ENCODE assay signal across 21 cellular contexts in genomic region chr10:110215286-110215685, GRCh38. TPM values are rescaled to one million over a fixed set of nuclear protein-coding genes. Genes with fewer than 3 reads are reported as not detected.
A peak's percentile ranks its signal among the peaks of the same experiment; 100 is the strongest.
DNase-seq lines count a peak whose midpoint lies in the region; ATAC-seq and TF ChIP-seq lines count a peak whose summit lies in the region.
"Had no signal": no experiment of that assay in that cellular context is flagged by ENCODE, and none has a peak within 500 bp of the region (broad histone marks: within the 10 kb centered on the region; RNA-seq: fewer than 3 reads in every experiment).

No MANE protein-coding gene starts in this region.

- DNase-seq in esophagus squamous epithelium (lab: John Stamatoyannopoulos, UW): no peak
- no peak for DNase-seq in stomach
- no peak for DNase-seq in PC-3
- DNase-seq in H7: no peak
- no peak for DNase-seq in HAP-1 (ENCODE audit: low spot score in 2 of 2)
- DNase-seq: activated CD8-positive, alpha-beta memory T cell treated with anti-CD3 and anti-CD28 coated beads for 24 hours; activated naive CD4-positive, alpha-beta T cell treated with Interleukin-2 at 50 U/mL for 16 hours; activated T-cell treated with anti-CD3 and anti-CD28 coated beads, Interleukin-2, amount 50 U/mL, for 24 hours; amniotic stem cell; foreskin fibroblast; H9; Karpas-422; NCI-H187 treated with DMSO at 0.1 percent for 48 hours; NCI-H2227 treated with DMSO at 0.1 percent for 48 hours; SK-N-SH had no signal

- H2AFZ ChIP-seq in OCI-LY1 (ENCODE audit: low read length) (no peak overlapping the region), PC-3 (ENCODE audit: low read length) (no peak overlapping the region)

- ATAC-seq in PC-3: no peak
- ATAC-seq: activated CD4-positive, CD25-positive, alpha-beta regulatory T cell treated with anti-CD3 and anti-CD28 coated beads, Interleukin-2, amount 50 U/mL, for 24 hours; stimulated activated memory B cell treated with anti-CD40 and anti-IgM and Interleukin-4, amounts not matched to agents 10 μg/mL and 1 μg/mL and 100 μg/mL, for 72 hours had no signal

- H3K27ac ChIP-seq in DOHH2 (ENCODE audit: low read depth, low read length): no peak overlapping the region
- H3K27ac ChIP-seq in OCI-LY1 (ENCODE audit: low read depth, low read length, poor library complexity, severe bottlenecking): peak overlapping the region; percentile 31
- peak overlapping the region; percentile 23 to 95 (median 62) for H3K27ac ChIP-seq in esophagus squamous epithelium
- H3K27ac ChIP-seq in stomach: peak overlapping the region; percentile 36 to 97 (median 69)
- no peak overlapping the region for H3K27ac ChIP-seq in PC-3 (ENCODE audit: low read length)

- CTCF ChIA-PET in PC-3 (lab: Charles Lee): no interaction called here

- TF ChIP-seq CTCF in DOHH2 (IDR thresholded peaks at IDR 0.05; ENCODE audit: low read depth, low read length, poor library complexity, severe bottlenecking) (no peak), OCI-LY1 (IDR thresholded peaks at IDR 0.05; ENCODE audit: low read length) (no peak), esophagus squamous epithelium (IDR thresholded peaks at IDR 0.05) (no peak), stomach (IDR thresholded peaks at IDR 0.05) (no peak), PC-3 (conservative IDR thresholded peaks at IDR 0.05; ENCODE audit: low read depth, low read length) (no peak)

- intact Hi-C loops in esophagus squamous epithelium (cut with DNase I): no loop called here
- intact Hi-C loops in stomach (cut with DNase I; ENCODE audit: low total_unique reads): no loop called here
- intact Hi-C loops in PC-3 (cut with micrococcal nuclease): no loop called here

- H3K9ac ChIP-seq in OCI-LY1 (ENCODE audit: low read length) (no peak overlapping the region), PC-3 (ENCODE audit: low read length) (no peak overlapping the region)
- H3K9ac ChIP-seq: SK-N-SH had no signal

- POLR2A ChIA-PET in PC-3 (lab: Charles Lee; ENCODE audit: unreplicated experiment): no interaction called here

- in situ Hi-C loops in HAP-1 (cut with MboI; ENCODE audit: low sequenced_read_pairs): no loop called here

- H3K27me3 ChIP-seq in DOHH2 (ENCODE audit: control insufficient read depth, low read length) (no peaks in the 10 kb centered on the region), OCI-LY1 (ENCODE audit: insufficient read depth, low read length) (no peaks in the 10 kb centered on the region), esophagus squamous epithelium (no peaks in the 10 kb centered on the region), stomach (no peaks in the 10 kb centered on the region), PC-3 (ENCODE audit: low read length) (no peaks in the 10 kb centered on the region), H7 (ENCODE audit: control insufficient read depth, insufficient read depth, low read length) (peaks cover 30% of the 10 kb centered on the region), HAP-1 (ENCODE audit: low read depth) (no peaks in the 10 kb centered on the region)

- BruUV-seq in PC-3 (replicated peaks; lab: Mats Ljungman, UMichigan): no TSS peak

- 79 to 100% methylated on average over 1 to 2 of the region's 3 CpGs for WGBS in esophagus squamous epithelium, 2 donors
- WGBS in stomach, 5 donors: 79 to 93% (median 90%) methylated on average over 3 of the region's 3 CpGs

- H3K4me3 ChIP-seq in DOHH2 (ENCODE audit: low read length) (no peak overlapping the region), OCI-LY1 (ENCODE audit: low read depth, low read length, poor library complexity, severe bottlenecking) (no peak overlapping the region), esophagus squamous epithelium (no peak overlapping the region), stomach (no peak overlapping the region), PC-3 (ENCODE audit: low read length) (no peak overlapping the region), H7 (ENCODE audit: insufficient read depth, low read depth, low read length) (no peak overlapping the region), HAP-1 (no peak overlapping the region)
- H3K4me3 ChIP-seq: skin epidermis, thoracic aorta had no signal

- H3K4me1 ChIP-seq in DOHH2 (ENCODE audit: control insufficient read depth, low read length) (peaks cover 55% of the 10 kb centered on the region), OCI-LY1 (ENCODE audit: insufficient read depth, low read length, severe bottlenecking) (peaks cover 75% of the 10 kb centered on the region), esophagus squamous epithelium (peaks cover 24 to 88% (median 34%) of the 10 kb centered on the region in 3 donors), stomach (peaks cover 45 to 76% (median 61%) of the 10 kb centered on the region in 4 donors), PC-3 (ENCODE audit: insufficient read depth, low read length) (no peaks in the 10 kb centered on the region), HAP-1 (peaks cover 3% of the 10 kb centered on the region; the same call in 1 of the 2 replicates)

- no peak for TF ChIP-seq EP300 in stomach (IDR thresholded peaks at IDR 0.05)

- no peaks in the 10 kb centered on the region for H3K36me3 ChIP-seq in DOHH2 (ENCODE audit: control insufficient read depth, low read length)
- H3K36me3 ChIP-seq in OCI-LY1 (ENCODE audit: insufficient read depth, low read length): no peaks in the 10 kb centered on the region
- no peaks in the 10 kb centered on the region for H3K36me3 ChIP-seq in esophagus squamous epithelium
- no peaks in the 10 kb centered on the region for H3K36me3 ChIP-seq in stomach
- H3K36me3 ChIP-seq in PC-3 (ENCODE audit: low read depth, low read length): no peaks in the 10 kb centered on the region
- no peaks in the 10 kb centered on the region for H3K36me3 ChIP-seq in H7 (replicated peaks; ENCODE audit: control insufficient read depth, insufficient read depth, low read length)
- no peaks in the 10 kb centered on the region for H3K36me3 ChIP-seq in HAP-1 (replicated peaks)
- H3K36me3 ChIP-seq: thoracic aorta had no signal

- H3K4me2 ChIP-seq in DOHH2 (ENCODE audit: low read length) (peak overlapping the region; percentile 65; the same call in 1 of the 2 replicates), OCI-LY1 (ENCODE audit: low read length) (peak overlapping the region; percentile 25; the same call in 1 of the 2 replicates), PC-3 (ENCODE audit: low read length) (no peak overlapping the region)
- H3K4me2 ChIP-seq: SK-N-SH had no signal

- H3F3A ChIP-seq in DOHH2 (ENCODE audit: control insufficient read depth, insufficient read depth) (peaks cover 6% of the 10 kb centered on the region), OCI-LY1 (ENCODE audit: insufficient read depth, low read length) (peaks cover 9% of the 10 kb centered on the region; the same call in 1 of the 2 replicates), PC-3 (ENCODE audit: low read length, unreplicated experiment) (no peaks in the 10 kb centered on the region)

- peaks cover 27% of the 10 kb centered on the region for H3K79me2 ChIP-seq in DOHH2 (ENCODE audit: control insufficient read depth, low read length)
- no peaks in the 10 kb centered on the region; the same call in 1 of the 2 replicates for H3K79me2 ChIP-seq in OCI-LY1 (ENCODE audit: insufficient read depth, low read length)
- H3K79me2 ChIP-seq in PC-3 (ENCODE audit: low read length): no peaks in the 10 kb centered on the region

- H3K9me3 ChIP-seq in DOHH2 (ENCODE audit: control insufficient read depth, insufficient read depth, low read length): no peaks in the 10 kb centered on the region
- H3K9me3 ChIP-seq in OCI-LY1 (ENCODE audit: low read length): no peaks in the 10 kb centered on the region
- H3K9me3 ChIP-seq in esophagus squamous epithelium: no peaks in the 10 kb centered on the region
- H3K9me3 ChIP-seq in stomach: no peaks in the 10 kb centered on the region
- H3K9me3 ChIP-seq in PC-3 (ENCODE audit: low read length): no peaks in the 10 kb centered on the region
- no peaks in the 10 kb centered on the region for H3K9me3 ChIP-seq in HAP-1
- H3K9me3 ChIP-seq: SK-N-SH, thoracic aorta had no signal

- H3K9me2 ChIP-seq in DOHH2 (replicated peaks; ENCODE audit: control insufficient read depth, low read length) (no peaks in the 10 kb centered on the region), OCI-LY1 (ENCODE audit: low read depth, low read length) (no peaks in the 10 kb centered on the region), PC-3 (replicated peaks; ENCODE audit: low read length) (no peaks in the 10 kb centered on the region)
- H3K9me2 ChIP-seq: SK-N-SH had no signal

- no peak for TF ChIP-seq POLR2A in esophagus squamous epithelium (IDR thresholded peaks at IDR 0.05)
- no peak for TF ChIP-seq POLR2A in stomach (IDR thresholded peaks at IDR 0.05)

- H4K20me1 ChIP-seq in DOHH2 (ENCODE audit: control insufficient read depth, insufficient read depth, low read depth, low read length) (no peaks in the 10 kb centered on the region), OCI-LY1 (ENCODE audit: insufficient read depth, low read length) (no peaks in the 10 kb centered on the region), PC-3 (ENCODE audit: low read length) (no peaks in the 10 kb centered on the region)

RNA-seq across cellular contexts. Expression of gene MXI1, which starts 7.9 kb away (rescaled TPM):
- total RNA-seq in esophagus squamous epithelium (10 to 100 TPM; 16.0 to 53.2 (median 35.0) TPM), stomach (100 to 1,000 TPM in 1 of 5 donors, 10 to 100 TPM in 3, 1 to 10 TPM in 1; 3.5 to 163 (median 48.8) TPM), PC-3 (2014; rRNA removed) (15.6 and 18.0 TPM in 2 replicates)
- 10 to 100 TPM; 17.1 to 62.0 (median 19.7) TPM for polyA plus RNA-seq in stomach
- 9.2 and 10.3 TPM in 2 replicates for total RNA-seq in H7 (2014; rRNA removed; shearing (Covaris generic))

Comparison
In these comparisons a context has a peak if more than half of its experiments do, and no peak if none do; other contexts are left out.
1. H3K27ac ChIP-seq: peak in OCI-LY1 (single experiment), esophagus squamous epithelium (4 of 4) and stomach (5 of 5); none in DOHH2 (single experiment) and PC-3 (single experiment).